2 cellular contexts compared by ENCODE assay signal in genomic region chr6:104953410-104953953, GRCh38.
TF ChIP-seq lines count a peak whose summit lies in the region.

No MANE protein-coding gene starts in this region.

TF ChIP-seq in endothelial cell of umbilical vein, 7 proteins besides CTCF, POLR2A, EP300 and RAD21:
- TF ChIP-seq EZH2 (IDR thresholded peaks at IDR 0.05; ENCODE audit: borderline replicate concordance, low read depth, low read length, severe bottlenecking) = peak; percentile 33
- no peak for TF ChIP-seq FOS (IDR thresholded peaks at IDR 0.05; ENCODE audit: borderline replicate concordance, insufficient read depth, low read length)

TF ChIP-seq in neural cell, 6 proteins besides CTCF, POLR2A, EP300 and RAD21:
- no peak for TF ChIP-seq EZH2 (IDR thresholded peaks at IDR 0.05; ENCODE audit: borderline replicate concordance, insufficient read depth, low read length, poor library complexity, severe bottlenecking)
- TF ChIP-seq POLR2AphosphoS5 (IDR thresholded peaks at IDR 0.05) = peak; percentile 18
TF ChIP-seq in neural cell: peak in this region for 1.
